ENCODE assay signal across 9 cellular contexts in the genomic region with DNA sequence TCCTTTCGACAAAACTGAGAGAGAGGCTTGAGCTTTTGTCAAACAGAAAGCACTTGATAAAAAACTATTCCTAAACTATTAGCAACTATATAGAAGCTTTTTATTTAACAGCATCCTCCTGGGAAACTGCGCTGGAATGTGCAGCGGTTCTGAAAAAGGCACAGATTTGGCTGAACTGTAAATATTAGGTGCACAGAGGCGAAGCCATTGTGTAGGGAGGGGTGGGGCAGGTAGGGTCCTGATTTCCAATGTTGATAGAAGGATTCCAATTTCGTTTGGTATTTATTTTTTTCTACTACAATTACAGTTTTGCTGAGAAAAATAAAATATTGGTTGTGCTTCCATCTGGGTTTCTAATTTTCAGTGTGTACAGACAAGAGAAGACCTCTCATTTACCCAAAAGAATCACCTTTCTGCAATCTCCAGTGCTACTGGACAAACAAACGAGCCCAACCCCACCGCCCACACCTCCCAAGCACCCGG. TPM values are rescaled to one million over a fixed set of nuclear protein-coding genes. Genes with fewer than 3 reads are reported as not detected.
DNase-seq lines count a peak whose midpoint lies in the region; ATAC-seq and TF ChIP-seq lines count a peak whose summit lies in the region.
"Had no signal": no experiment of that assay in that cellular context is flagged by ENCODE, and none has a peak within 500 bp of the region (broad histone marks: within the 10 kb centered on the region; RNA-seq: fewer than 3 reads in every experiment).

No MANE protein-coding gene starts in this region.

- peak; percentile 15 for ATAC-seq in GM19035 (IDR thresholded peaks at IDR 0.05; ENCODE audit: unreplicated experiment)
- ATAC-seq in T-helper 17 cell, result no peak
- no peak for ATAC-seq in HG03025 (IDR thresholded peaks at IDR 0.05; ENCODE audit: low FRiP score, unreplicated experiment)
- ATAC-seq in GM21723 (IDR thresholded peaks at IDR 0.05; ENCODE audit: unreplicated experiment), result no peak

- peak overlapping the region in 1 of 4 donors; percentile 70 for H3K27ac ChIP-seq in sigmoid colon
- H3K27ac ChIP-seq: neutrophil had no signal

- DNase-seq in T-helper 17 cell, result no peak
- no peak for DNase-seq in fibroblast of the aortic adventitia (ENCODE audit: low read depth)
- DNase-seq in sigmoid colon, result no peak
- no peak for DNase-seq in superior temporal gyrus (ENCODE audit: extremely low spot score)
- no peak for DNase-seq in HK-2 (ENCODE audit: unreplicated experiment)

- H3K9me3 ChIP-seq in T-helper 17 cell (ENCODE audit: control insufficient read depth, low read length, poor library complexity, severe bottlenecking), result no peaks in the 10 kb centered on the region
- no peaks in the 10 kb centered on the region for H3K9me3 ChIP-seq in sigmoid colon
- H3K9me3 ChIP-seq: neutrophil had no signal

- peaks cover 3% of the 10 kb centered on the region for H3K36me3 Mint-ChIP-seq in T-helper 17 cell (ENCODE audit: low read depth)

- H3K27me3 ChIP-seq in sigmoid colon, result no peaks in the 10 kb centered on the region

- TF ChIP-seq POLR2A in sigmoid colon (IDR thresholded peaks at IDR 0.05), result no peak

- H3K4me3 ChIP-seq in fibroblast of the aortic adventitia (ENCODE audit: low read depth, low read length), result peak overlapping the region; percentile 67
- H3K4me3 ChIP-seq in sigmoid colon, result peak overlapping the region; percentile 68 to 83 (median 76)

- no peaks in the 10 kb centered on the region for H3K36me3 ChIP-seq in sigmoid colon
- H3K36me3 ChIP-seq: neutrophil had no signal

- H3K4me1 Mint-ChIP-seq in T-helper 17 cell, result peaks cover 11% of the 10 kb centered on the region

- no peak overlapping the region for H3K27ac Mint-ChIP-seq in T-helper 17 cell

- WGBS in sigmoid colon, 2 donors, result 13 to 42% methylated on average over 8 of the region's 8 CpGs

- no peak for TF ChIP-seq EP300 in sigmoid colon (IDR thresholded peaks at IDR 0.05)

- peaks cover 65% of the 10 kb centered on the region for H3K27me3 Mint-ChIP-seq in T-helper 17 cell

- intact Hi-C loops in sigmoid colon (cut with DNase I), result loop anchor here (5.0 kb wide), 1 partner anchor 553 kb away; the partner anchor contains the start of gene PHIP

- no peak for TF ChIP-seq CTCF in fibroblast of the aortic adventitia (IDR thresholded peaks at IDR 0.05; ENCODE audit: insufficient read depth, low read length)
- no peak for TF ChIP-seq CTCF in sigmoid colon (IDR thresholded peaks at IDR 0.05)

- peak overlapping the region; percentile 90 for H3K4me3 Mint-ChIP-seq in T-helper 17 cell

- peaks cover 0 to 13% (median 5%) of the 10 kb centered on the region in 4 donors for H3K4me1 ChIP-seq in sigmoid colon

RNA-seq across cellular contexts. Expression of gene SH3BGRL2, which starts 0.7 kb away (rescaled TPM):
- total RNA-seq in T-helper 17 cell, result 10 to 100 TPM in 1 of 2 donors, 1 to 10 TPM in 1; 2.1 to 36.0 TPM
- 4.1 and 6.6 TPM in 2 replicates for total RNA-seq in fibroblast of the aortic adventitia (ENCODE audit: low replicate concordance)
- 10 to 100 TPM; 16.0 to 30.6 (median 29.4) TPM for total RNA-seq in sigmoid colon
- polyA plus RNA-seq in sigmoid colon, result 100 to 1,000 TPM in 1 of 3 donors, 10 to 100 TPM in 2; 35.4 to 115 (median 73.9) TPM
